In genomic region chr7:127252736-127253288, GRCh38 we compare ENCODE assay signal across 8 cellular contexts. TPM values are rescaled to one million over a fixed set of nuclear protein-coding genes. Genes with fewer than 3 reads are reported as not detected.
DNase-seq lines count a peak whose midpoint lies in the region; ATAC-seq and TF ChIP-seq lines count a peak whose summit lies in the region.

GRM8 (minus strand) TSS chr7:127252941.

- H3K4me3 ChIP-seq in ascending aorta (peak within 1 kb of the TSS; percentile 53 to 96), hepatocyte (peak within 1 kb of the TSS; percentile 86)

- no peaks in the 10 kb centered on the region for H3K27me3 ChIP-seq in ascending aorta
- H3K27me3 ChIP-seq in hepatocyte: peaks cover 80% of the 10 kb centered on the region

- intact Hi-C loops in ascending aorta (cut with DNase I): loop anchor here (2.0 to 5.0 kb wide), 2 partner anchors 140 to 334 kb away; partner anchors contain the start of genes ARF5, GCC1 and ZNF800

- H3K27ac ChIP-seq in ascending aorta (peak within 1 kb of the TSS; percentile 8 to 45), hepatocyte (no peak within 1 kb of the TSS)

- no peaks in the 10 kb centered on the region for H3K9me3 Mint-ChIP-seq in progenitor cell of endocrine pancreas (ENCODE audit: low read depth)

- peak within 1 kb of the TSS; percentile 82 for H3K4me3 Mint-ChIP-seq in progenitor cell of endocrine pancreas (ENCODE audit: low read depth)

- no peaks in the 10 kb centered on the region for H3K36me3 Mint-ChIP-seq in progenitor cell of endocrine pancreas (ENCODE audit: insufficient read depth)

- H3K79me2 ChIP-seq in hepatocyte: no peaks in the 10 kb centered on the region

- peaks cover 5% of the 10 kb centered on the region for H3K4me1 Mint-ChIP-seq in progenitor cell of endocrine pancreas (ENCODE audit: low read depth)

- H3K4me2 ChIP-seq in hepatocyte: peak within 1 kb of the TSS; percentile 99

- no peaks in the 10 kb centered on the region for H3K9me3 ChIP-seq in ascending aorta
- no peaks in the 10 kb centered on the region for H3K9me3 ChIP-seq in hepatocyte (ENCODE audit: low read depth)

- H3K4me1 ChIP-seq in ascending aorta (peaks cover 15 to 18% of the 10 kb centered on the region in 2 donors), hepatocyte (ENCODE audit: insufficient read depth) (peaks cover 11% of the 10 kb centered on the region)

- H3K36me3 ChIP-seq in ascending aorta (no peaks in the 10 kb centered on the region), hepatocyte (replicated peaks; ENCODE audit: insufficient read depth, low read depth) (no peaks in the 10 kb centered on the region)

- DNase-seq in GM03348 (ENCODE audit: low spot score) (peak; percentile 78), NCI-H82 (lab: John Stamatoyannopoulos, UW) (peak; percentile 85), ascending aorta (ENCODE audit: low spot score in 2 of 2) (peak in 1 of 2 donors; percentile 71), hepatocyte (ENCODE audit: low spot score) (peak; percentile 61), progenitor cell of endocrine pancreas (ENCODE audit: low spot score, unreplicated experiment) (peak; percentile 45), UCSD-AML1 (lab: John Stamatoyannopoulos, UW; ENCODE audit: unreplicated experiment) (no peak), NK-92 (lab: John Stamatoyannopoulos, UW; ENCODE audit: unreplicated experiment) (no peak)

- 2% methylated on average over 57 of the region's 66 CpGs for WGBS in hepatocyte (ENCODE audit: low lambda C conversion rate, missing lambda C conversion rate)

- H2AFZ ChIP-seq in hepatocyte: peak within 1 kb of the TSS; percentile 99

- TF ChIP-seq CTCF in ascending aorta (IDR thresholded peaks at IDR 0.05) (no peak), hepatocyte (IDR thresholded peaks at IDR 0.05; ENCODE audit: poor library complexity) (no peak), progenitor cell of endocrine pancreas (IDR thresholded peaks at IDR 0.05; ENCODE audit: unreplicated experiment) (peak; percentile 29)

- peaks cover 77% of the 10 kb centered on the region for H3K27me3 Mint-ChIP-seq in progenitor cell of endocrine pancreas

- no peaks in the 10 kb centered on the region for H4K20me1 ChIP-seq in hepatocyte (ENCODE audit: insufficient read depth, poor library complexity, severe bottlenecking)

- H3K27ac Mint-ChIP-seq in progenitor cell of endocrine pancreas: peak within 1 kb of the TSS; percentile 33

- ATAC-seq in HG02763 (IDR thresholded peaks at IDR 0.05; ENCODE audit: unreplicated experiment): peak; percentile 6

- H3K9me2 ChIP-seq in hepatocyte (replicated peaks; ENCODE audit: insufficient read depth): no peaks in the 10 kb centered on the region

RNA-seq across cellular contexts. Expression of gene GRM8, which starts in this region (rescaled TPM):
- total RNA-seq in ascending aorta (not detected), hepatocyte (2.9 and 4.5 TPM in 2 replicates), progenitor cell of endocrine pancreas (4.2 and 4.5 TPM in 2 replicates)
- polyA plus RNA-seq in hepatocyte: 0.62 and 0.96 TPM in 2 replicates

Comparison
In these comparisons a context has a peak if more than half of its experiments do, and no peak if none do; other contexts are left out.
1. DNase-seq: peak in GM03348 (single experiment), NCI-H82 (single experiment), hepatocyte (single experiment) and progenitor cell of endocrine pancreas (single experiment); none in UCSD-AML1 (single experiment) and NK-92 (single experiment).